ENCODE assay signal across 23 cellular contexts in genomic region chr18:41721103-41721502, GRCh38.
"Had no signal": no experiment of that assay in that cellular context is flagged by ENCODE, and none has a peak within 500 bp of the region (broad histone marks: within the 10 kb centered on the region; RNA-seq: fewer than 3 reads in every experiment).

No MANE protein-coding gene starts in this region.

- H3K36me3 ChIP-seq: brain microvascular endothelial cell, esophagus muscularis mucosa, heart right ventricle, lower lobe of right lung, suprapubic skin, transverse colon, vagina had no signal

- ATAC-seq: activated T-cell treated with anti-CD3 and anti-CD28 coated beads, Interleukin-2, amount 50 U/mL, for 4 hours; heart right ventricle; psoas muscle; sciatic nerve; stimulated activated naive CD8-positive, alpha-beta T cell treated with anti-CD3 and anti-CD28 coated beads, Interleukin-15, amount 100 ng/mL, for 72 hours had no signal

- H3K9me3 ChIP-seq: esophagus muscularis mucosa, heart right ventricle, lower lobe of right lung, psoas muscle, suprapubic skin, transverse colon, vagina had no signal

- H3K27ac ChIP-seq: brain microvascular endothelial cell, esophagus muscularis mucosa, heart right ventricle, lower lobe of right lung, psoas muscle, suprapubic skin, transverse colon, vagina had no signal

- H3K4me3 ChIP-seq: esophagus muscularis mucosa, heart right ventricle, lower lobe of right lung, psoas muscle, smooth muscle cell, suprapubic skin, transverse colon, vagina had no signal

- H3K27me3 ChIP-seq: brain microvascular endothelial cell, esophagus muscularis mucosa, heart right ventricle, suprapubic skin, transverse colon, vagina had no signal

- DNase-seq: activated CD4-positive, alpha-beta T cell treated with anti-CD3 and anti-CD28 coated beads, Interleukin-2, amount 10 ng/mL, durations not matched to agents 7 days and 5 days; activated CD8-positive, alpha-beta memory T cell treated with anti-CD3 and anti-CD28 coated beads, Interleukin-2, amount 50 U/mL, for 4 hours; activated naive CD4-positive, alpha-beta T cell treated with anti-CD3 and anti-CD28 coated beads for 36 hours; activated T-cell treated with anti-CD3 and anti-CD28 coated beads, Interleukin-2, amount 50 U/mL, for 4 hours; aorta; brain microvascular endothelial cell; cortex of kidney; effector CD4-positive, alpha-beta T cell; heart right ventricle; left cardiac atrium; lower lobe of right lung; midbrain; psoas muscle; stimulated activated CD4-positive, alpha-beta T cell treated with anti-CD3 and anti-CD28 coated beads, Interleukin-4, amount 100 ng/mL, for 1 hour; stimulated activated naive CD8-positive, alpha-beta T cell treated with anti-CD3 and anti-CD28 coated beads, Interleukin-15, amount 100 ng/mL, for 72 hours; T-helper 1 cell; T-helper 9 cell; transverse colon had no signal

- H3K4me2 ChIP-seq: smooth muscle cell had no signal

- H3K4me1 ChIP-seq: esophagus muscularis mucosa, heart right ventricle, lower lobe of right lung, psoas muscle, suprapubic skin, transverse colon, vagina had no signal
